ENCODE assay signal across 10 cellular contexts in genomic region chr9:14277202-14277601, GRCh38. TPM values are rescaled to one million over a fixed set of nuclear protein-coding genes. Genes with fewer than 3 reads are reported as not detected.
DNase-seq lines count a peak whose midpoint lies in the region; ATAC-seq and TF ChIP-seq lines count a peak whose summit lies in the region.
"Had no signal": no experiment of that assay in that cellular context is flagged by ENCODE, and none has a peak within 500 bp of the region (broad histone marks: within the 10 kb centered on the region; RNA-seq: fewer than 3 reads in every experiment).

No MANE protein-coding gene starts in this region.

- H3K27ac Mint-ChIP-seq in GM23338: peak overlapping the region; percentile 42; the same call in 1 of the 2 replicates

- no peak for ATAC-seq in GM23338

- H3K9me2 ChIP-seq in GM23338 (ENCODE audit: insufficient read depth): no peaks in the 10 kb centered on the region
- no peaks in the 10 kb centered on the region for H3K9me2 ChIP-seq in Karpas-422 (replicated peaks; ENCODE audit: insufficient read depth, low read length)

- H3K4me3 ChIP-seq in GM23338: no peak overlapping the region
- peak overlapping the region; percentile 22; the same call in 1 of the 2 replicates for H3K4me3 ChIP-seq in SK-N-MC
- peak overlapping the region; percentile 8 for H3K4me3 ChIP-seq in fibroblast of pulmonary artery (replicated peaks; ENCODE audit: low read depth, low read length)
- H3K4me3 ChIP-seq in Karpas-422 (ENCODE audit: low read length): no peak overlapping the region
- peak overlapping the region in 1 of 2 donors; percentile 8 for H3K4me3 ChIP-seq in ascending aorta

- DNase-seq in GM23338 (ENCODE audit: low spot score) (no peak), SK-N-MC (ENCODE audit: low read depth, low spot score) (no peak), fibroblast of pulmonary artery (ENCODE audit: low read depth) (peak; percentile 88), pulmonary artery endothelial cell (ENCODE audit: low read depth, low spot score) (peak; percentile 41), GM10266 (ENCODE audit: extremely low spot score) (no peak), Karpas-422 (no peak), ascending aorta (ENCODE audit: low spot score in 2 of 2) (no peak)
- no peak for DNase-seq in stimulated activated CD4-positive, alpha-beta T cell treated with anti-CD3 and anti-CD28 coated beads, Interleukin-2, amount 100 ng/mL, for 48 hours
- DNase-seq: activated naive CD4-positive, alpha-beta T cell treated with Interleukin-2 at 50 U/mL for 16 hours; NCI-H748 treated with DMSO at 0.1 percent for 48 hours had no signal

- H3K4me1 ChIP-seq in GM23338 (ENCODE audit: insufficient read depth) (peaks cover 48% of the 10 kb centered on the region), Karpas-422 (ENCODE audit: low read length) (peaks cover 7% of the 10 kb centered on the region), ascending aorta (peaks cover 13 to 34% of the 10 kb centered on the region in 2 donors)

- H3K4me3 Mint-ChIP-seq in GM23338: no peak overlapping the region

- H3K27me3 ChIP-seq in GM23338 (ENCODE audit: insufficient read depth): no peaks in the 10 kb centered on the region
- no peaks in the 10 kb centered on the region for H3K27me3 ChIP-seq in Karpas-422 (ENCODE audit: low read length)
- H3K27me3 ChIP-seq in ascending aorta: no peaks in the 10 kb centered on the region

- intact Hi-C loops in ascending aorta (cut with DNase I): no loop called here

- no peaks in the 10 kb centered on the region for H3K36me3 ChIP-seq in GM23338 (ENCODE audit: insufficient read depth)
- no peaks in the 10 kb centered on the region for H3K36me3 ChIP-seq in SK-N-MC (ENCODE audit: insufficient read depth, low read length)
- H3K36me3 ChIP-seq in Karpas-422 (ENCODE audit: insufficient read depth, low read length): no peaks in the 10 kb centered on the region
- H3K36me3 ChIP-seq in ascending aorta: no peaks in the 10 kb centered on the region

- H3K79me2 ChIP-seq in GM23338 (replicated peaks; ENCODE audit: insufficient read depth) (no peaks in the 10 kb centered on the region), Karpas-422 (ENCODE audit: low read length) (no peaks in the 10 kb centered on the region)

- H3F3A ChIP-seq in GM23338 (replicated peaks; ENCODE audit: low read depth): peaks cover 7% of the 10 kb centered on the region; the same call in 1 of the 2 replicates

- H3K9ac ChIP-seq in SK-N-MC (ENCODE audit: insufficient read length) (no peak overlapping the region), Karpas-422 (ENCODE audit: low read length) (no peak overlapping the region)

- H3K9me3 ChIP-seq in SK-N-MC (ENCODE audit: low read depth, low read length) (no peaks in the 10 kb centered on the region), Karpas-422 (ENCODE audit: low read length) (no peaks in the 10 kb centered on the region), ascending aorta (no peaks in the 10 kb centered on the region)

- no peak for TF ChIP-seq CTCF in GM23338 (conservative IDR thresholded peaks at IDR 0.05; ENCODE audit: low read depth in 2 of 2)
- no peak for TF ChIP-seq CTCF in fibroblast of pulmonary artery (IDR thresholded peaks at IDR 0.05; ENCODE audit: low read length, missing control alignments)
- TF ChIP-seq CTCF in GM10266 (IDR thresholded peaks at IDR 0.05; ENCODE audit: control insufficient read depth, insufficient read depth, low read depth, missing control alignments): no peak
- no peak for TF ChIP-seq CTCF in ascending aorta (IDR thresholded peaks at IDR 0.05)

- no peaks in the 10 kb centered on the region for H3K27me3 Mint-ChIP-seq in GM23338 (ENCODE audit: insufficient read depth, low read depth, poor library complexity)

- H3K4me2 ChIP-seq in GM23338 (no peak overlapping the region), Karpas-422 (ENCODE audit: low read depth, low read length, poor library complexity, severe bottlenecking) (no peak overlapping the region)

- no peak overlapping the region for H2AFZ ChIP-seq in GM23338
- no peak overlapping the region for H2AFZ ChIP-seq in Karpas-422 (ENCODE audit: low read length)

- H3K4me1 Mint-ChIP-seq in GM23338: peaks cover 58% of the 10 kb centered on the region

- no peak overlapping the region for H3K27ac ChIP-seq in GM23338 (ENCODE audit: low read depth)
- 0 out of 2 replicates have a peak overlapping the region, but pooled peaks have one; percentile 4 for H3K27ac ChIP-seq in SK-N-MC
- no peak overlapping the region for H3K27ac ChIP-seq in Karpas-422 (ENCODE audit: low read length)
- H3K27ac ChIP-seq in ascending aorta: no peak overlapping the region

- H4K20me1 ChIP-seq in GM23338 (replicated peaks; ENCODE audit: insufficient read depth) (no peaks in the 10 kb centered on the region), Karpas-422 (ENCODE audit: insufficient read depth, low read depth, low read length) (no peaks in the 10 kb centered on the region)

- H3K9me3 Mint-ChIP-seq in GM23338: no peaks in the 10 kb centered on the region

- H3K36me3 Mint-ChIP-seq in GM23338 (ENCODE audit: low read depth): no peaks in the 10 kb centered on the region

TF ChIP-seq in GM23338, 12 proteins besides CTCF, POLR2A, EP300 and RAD21 (continues in another document):
- TF ChIP-seq POLR2AphosphoS5 (IDR thresholded peaks at IDR 0.05; ENCODE audit: low read depth) (no peak), EZH2 (IDR thresholded peaks at IDR 0.05; ENCODE audit: low read depth, unreplicated experiment) (no peak), STAT1 (IDR thresholded peaks at IDR 0.05; ENCODE audit: unreplicated experiment) (no peak), JUNB (IDR thresholded peaks at IDR 0.05; ENCODE audit: unreplicated experiment) (no peak), ZNF331 (CRISPR knock-in tag; IDR thresholded peaks at IDR 0.05; ENCODE audit: low read depth) (no peak), CREB1 (CRISPR knock-in tag; IDR thresholded peaks at IDR 0.05; ENCODE audit: low read depth) (no peak), ETS1 (IDR thresholded peaks at IDR 0.05) (no peak), ZNF114 (CRISPR knock-in tag; IDR thresholded peaks at IDR 0.05) (no peak), NANOG (IDR thresholded peaks at IDR 0.05; ENCODE audit: borderline replicate concordance) (no peak), EZH2phosphoT487 (IDR thresholded peaks at IDR 0.05; ENCODE audit: unreplicated experiment) (no peak)

RNA-seq across cellular contexts. Expression of gene NFIB, which starts 36.7 kb away (rescaled TPM):
- total RNA-seq in GM23338 (2014; rRNA removed; shearing (Covaris generic)): 2.6 and 4.7 TPM in 2 replicates
- 2.4 and 3.9 TPM in 2 replicates for polyA plus RNA-seq in GM23338 (2016; fragmentation: Nextera tagmentation; extraction: Ambion mirVana)
- total RNA-seq in pulmonary artery endothelial cell (82.7 and 85.5 TPM in 2 replicates), ascending aorta (99.9 TPM)
- total RNA-seq in Karpas-422 (2014; rRNA removed; shearing (Covaris generic); ENCODE audit: low replicate concordance): 1.0 and 3.6 TPM in 2 replicates

Comparison
In these comparisons a context has a peak if more than half of its experiments do, and no peak if none do; other contexts are left out.
1. DNase-seq: peak in fibroblast of pulmonary artery (single experiment) and pulmonary artery endothelial cell (single experiment); none in GM23338 (single experiment), SK-N-MC (single experiment), GM10266 (single experiment), Karpas-422 (single experiment), stimulated activated CD4-positive, alpha-beta T cell treated with anti-CD3 and anti-CD28 coated beads, Interleukin-2, amount 100 ng/mL, for 48 hours (0 of 2) and ascending aorta (0 of 2).
2. H3K4me3 ChIP-seq: peak in SK-N-MC (single experiment) and fibroblast of pulmonary artery (single experiment); none in GM23338 (single experiment) and Karpas-422 (single experiment).
3. RNA of gene NFIB, which starts 36.7 kb away (total RNA-seq): 99.9 TPM in ascending aorta (single experiment) and 82.7 to 85.5 TPM in pulmonary artery endothelial cell; 2.6 to 4.7 TPM in GM23338 and 1.0 to 3.6 TPM in Karpas-422; every median in the first group is over 10 times any median in the second.